Comparison of ENCODE assay signal across 8 cellular contexts in genomic region chr4:37977471-37978452, GRCh38. TPM values are rescaled to one million over a fixed set of nuclear protein-coding genes. Genes with fewer than 3 reads are reported as not detected.
DNase-seq lines count a peak whose midpoint lies in the region; ATAC-seq and TF ChIP-seq lines count a peak whose summit lies in the region.

No MANE protein-coding gene starts in this region.

- peak; percentile 10 for TF ChIP-seq POLR2A in ovary (IDR thresholded peaks at IDR 0.05)

- peak overlapping the region; percentile 47 to 96 (median 90) for H3K27ac Mint-ChIP-seq in CD8-positive, alpha-beta memory T cell
- H3K27ac Mint-ChIP-seq in activated naive CD4-positive, alpha-beta T cell treated with anti-CD3 and anti-CD28 coated beads, Interleukin-2, amount 50 U/mL, for 72 hours = peak overlapping the region; percentile 84 to 85
- peak overlapping the region; percentile 28 for H3K27ac Mint-ChIP-seq in glutamatergic neuron (ENCODE audit: unreplicated experiment)

- H3K27me3 ChIP-seq in CD8-positive, alpha-beta memory T cell (ENCODE audit: insufficient read depth, low read length, poor library complexity, severe bottlenecking) = no peaks in the 10 kb centered on the region
- H3K27me3 ChIP-seq in ovary (no peaks in the 10 kb centered on the region), tibial artery (no peaks in the 10 kb centered on the region)

- CTCF ChIA-PET in CD8-positive, alpha-beta memory T cell (lab: Charles Lee) = interaction anchor here (0.6 to 1.9 kb wide), 12 partner anchors 10 to 376 kb away, joined by 3 to 6 read pairs (median 4); partner anchors contain the start of gene TBC1D1

- peak; percentile 67 to 83 (median 70) for DNase-seq in CD8-positive, alpha-beta memory T cell
- DNase-seq in activated naive CD4-positive, alpha-beta T cell treated with anti-CD3 and anti-CD28 coated beads, Interleukin-2, amount 50 U/mL, for 72 hours (ENCODE audit: low spot score in 2 of 2) = peak; percentile 60 to 77
- DNase-seq in glutamatergic neuron = peak; percentile 63
- peak; percentile 63 to 80 (median 75) for DNase-seq in ovary
- peak; percentile 68 to 85 for DNase-seq in tibial artery

- POLR2A ChIA-PET in CD8-positive, alpha-beta memory T cell (lab: Charles Lee) = no interaction called here

- TF ChIP-seq CTCF in glutamatergic neuron (IDR thresholded peaks at IDR 0.05; ENCODE audit: partially characterized antibody, unreplicated experiment) = peak; percentile 44
- TF ChIP-seq CTCF in ovary (IDR thresholded peaks at IDR 0.05) = peak; percentile 52 to 55 (median 53)
- peak; percentile 66 to 77 for TF ChIP-seq CTCF in tibial artery (IDR thresholded peaks at IDR 0.05)

- peak overlapping the region; percentile 72 for H3K4me3 ChIP-seq in CD8-positive, alpha-beta memory T cell (ENCODE audit: low read length)
- H3K4me3 ChIP-seq in ovary (peak overlapping the region; percentile 55), tibial artery (peak overlapping the region; percentile 82 to 95)

- WGBS in ovary, 3 donors = 4 to 5% (median 4%) methylated on average over 64 to 81 of the region's 81 CpGs

- peak overlapping the region; percentile 84 to 95 (median 87) for H3K4me3 Mint-ChIP-seq in CD8-positive, alpha-beta memory T cell
- peak overlapping the region; percentile 87 for H3K4me3 Mint-ChIP-seq in glutamatergic neuron (ENCODE audit: unreplicated experiment)

- H3K36me3 ChIP-seq in CD8-positive, alpha-beta memory T cell (ENCODE audit: insufficient read depth, low read length) = no peaks in the 10 kb centered on the region
- H3K36me3 ChIP-seq in ovary = no peaks in the 10 kb centered on the region
- no peaks in the 10 kb centered on the region for H3K36me3 ChIP-seq in tibial artery

- no peaks in the 10 kb centered on the region for H3K9me3 ChIP-seq in CD8-positive, alpha-beta memory T cell (ENCODE audit: low read length)
- H3K9me3 ChIP-seq in ovary (no peaks in the 10 kb centered on the region), tibial artery (no peaks in the 10 kb centered on the region)

- H3K27me3 Mint-ChIP-seq in CD8-positive, alpha-beta memory T cell = no peaks in the 10 kb centered on the region
- H3K27me3 Mint-ChIP-seq in glutamatergic neuron (ENCODE audit: unreplicated experiment) = no peaks in the 10 kb centered on the region

- no peaks in the 10 kb centered on the region for H3K36me3 Mint-ChIP-seq in CD8-positive, alpha-beta memory T cell
- no peaks in the 10 kb centered on the region for H3K36me3 Mint-ChIP-seq in activated naive CD4-positive, alpha-beta T cell treated with anti-CD3 and anti-CD28 coated beads, Interleukin-2, amount 50 U/mL, for 72 hours
- no peaks in the 10 kb centered on the region for H3K36me3 Mint-ChIP-seq in glutamatergic neuron (ENCODE audit: unreplicated experiment)

- no peak for TF ChIP-seq EP300 in ovary (IDR thresholded peaks at IDR 0.05)

- H3K27ac ChIP-seq in CD8-positive, alpha-beta memory T cell (ENCODE audit: low read depth, low read length) = peak overlapping the region; percentile 61
- peak overlapping the region; percentile 86 to 92 for H3K27ac ChIP-seq in ovary
- peak overlapping the region; percentile 93 to 97 for H3K27ac ChIP-seq in tibial artery

- peaks cover 17% of the 10 kb centered on the region for H3K4me1 ChIP-seq in CD8-positive, alpha-beta memory T cell (ENCODE audit: insufficient read depth, low read length)
- peaks cover 7% of the 10 kb centered on the region for H3K4me1 ChIP-seq in ovary (ENCODE audit: insufficient read depth)
- peaks cover 0 to 71% (median 28%) of the 10 kb centered on the region in 4 donors for H3K4me1 ChIP-seq in tibial artery

- ATAC-seq in GM19351 (IDR thresholded peaks at IDR 0.05; ENCODE audit: unreplicated experiment) = peak; percentile 73
- ATAC-seq in HG03460 (IDR thresholded peaks at IDR 0.05; ENCODE audit: unreplicated experiment) = peak; percentile 60
- ATAC-seq in SK-N-SH treated with all-trans-retinoic acid at 6 μM for 48 hours = peak; percentile 87
- peak; percentile 59 to 85 for ATAC-seq in activated naive CD4-positive, alpha-beta T cell treated with anti-CD3 and anti-CD28 coated beads, Interleukin-2, amount 50 U/mL, for 72 hours

- intact Hi-C loops in ovary (cut with DNase I) (loop anchor here in 3 of 4 donors (2.0 to 10.0 kb wide), 3 partner anchors 57 to 153 kb away; partner anchors contain the start of genes PGM2 (in 2 of the 3) and TBC1D1 (in 1 of the 3)), tibial artery (cut with DNase I; ENCODE audit: low total_unique reads) (loop anchor here (2.0 to 10.0 kb wide), 2 partner anchors 87 to 153 kb away; partner anchors contain the start of genes PGM2 and TBC1D1)

- H3K9me3 Mint-ChIP-seq in CD8-positive, alpha-beta memory T cell = no peaks in the 10 kb centered on the region
- no peaks in the 10 kb centered on the region for H3K9me3 Mint-ChIP-seq in activated naive CD4-positive, alpha-beta T cell treated with anti-CD3 and anti-CD28 coated beads, Interleukin-2, amount 50 U/mL, for 72 hours
- H3K9me3 Mint-ChIP-seq in glutamatergic neuron (ENCODE audit: unreplicated experiment) = no peaks in the 10 kb centered on the region

- peaks cover 32 to 47% (median 40%) of the 10 kb centered on the region in 3 donors for H3K4me1 Mint-ChIP-seq in CD8-positive, alpha-beta memory T cell
- no peaks in the 10 kb centered on the region for H3K4me1 Mint-ChIP-seq in glutamatergic neuron (ENCODE audit: low read depth, unreplicated experiment)

TF ChIP-seq in SK-N-SH treated with all-trans-retinoic acid at 6 μM for 48 hours, 23 proteins besides CTCF, POLR2A, EP300 and RAD21 (continues in another document):
- no peak for TF ChIP-seq GLIS3 (CRISPR knock-in tag; IDR thresholded peaks at IDR 0.05)
- no peak for TF ChIP-seq CSDC2 (CRISPR knock-in tag; IDR thresholded peaks at IDR 0.05)
- TF ChIP-seq, protein P1, sequence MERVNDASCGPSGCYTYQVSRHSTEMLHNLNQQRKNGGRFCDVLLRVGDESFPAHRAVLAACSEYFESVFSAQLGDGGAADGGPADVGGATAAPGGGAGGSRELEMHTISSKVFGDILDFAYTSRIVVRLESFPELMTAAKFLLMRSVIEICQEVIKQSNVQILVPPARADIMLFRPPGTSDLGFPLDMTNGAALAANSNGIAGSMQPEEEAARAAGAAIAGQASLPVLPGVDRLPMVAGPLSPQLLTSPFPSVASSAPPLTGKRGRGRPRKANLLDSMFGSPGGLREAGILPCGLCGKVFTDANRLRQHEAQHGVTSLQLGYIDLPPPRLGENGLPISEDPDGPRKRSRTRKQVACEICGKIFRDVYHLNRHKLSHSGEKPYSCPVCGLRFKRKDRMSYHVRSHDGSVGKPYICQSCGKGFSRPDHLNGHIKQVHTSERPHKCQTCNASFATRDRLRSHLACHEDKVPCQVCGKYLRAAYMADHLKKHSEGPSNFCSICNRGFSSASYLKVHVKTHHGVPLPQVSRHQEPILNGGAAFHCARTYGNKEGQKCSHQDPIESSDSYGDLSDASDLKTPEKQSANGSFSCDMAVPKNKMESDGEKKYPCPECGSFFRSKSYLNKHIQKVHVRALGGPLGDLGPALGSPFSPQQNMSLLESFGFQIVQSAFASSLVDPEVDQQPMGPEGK (CRISPR knock-in tag; IDR thresholded peaks at IDR 0.05; ENCODE audit: borderline replicate concordance) = no peak
- TF ChIP-seq, protein P2, sequence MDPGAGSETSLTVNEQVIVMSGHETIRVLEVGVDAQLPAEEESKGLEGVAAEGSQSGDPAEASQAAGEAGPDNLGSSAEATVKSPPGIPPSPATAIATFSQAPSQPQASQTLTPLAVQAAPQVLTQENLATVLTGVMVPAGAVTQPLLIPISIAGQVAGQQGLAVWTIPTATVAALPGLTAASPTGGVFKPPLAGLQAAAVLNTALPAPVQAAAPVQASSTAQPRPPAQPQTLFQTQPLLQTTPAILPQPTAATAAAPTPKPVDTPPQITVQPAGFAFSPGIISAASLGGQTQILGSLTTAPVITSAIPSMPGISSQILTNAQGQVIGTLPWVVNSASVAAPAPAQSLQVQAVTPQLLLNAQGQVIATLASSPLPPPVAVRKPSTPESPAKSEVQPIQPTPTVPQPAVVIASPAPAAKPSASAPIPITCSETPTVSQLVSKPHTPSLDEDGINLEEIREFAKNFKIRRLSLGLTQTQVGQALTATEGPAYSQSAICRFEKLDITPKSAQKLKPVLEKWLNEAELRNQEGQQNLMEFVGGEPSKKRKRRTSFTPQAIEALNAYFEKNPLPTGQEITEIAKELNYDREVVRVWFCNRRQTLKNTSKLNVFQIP (CRISPR knock-in tag; IDR thresholded peaks at IDR 0.05; ENCODE audit: borderline replicate concordance, low read depth) = no peak
- TF ChIP-seq CREB5 (CRISPR knock-in tag; IDR thresholded peaks at IDR 0.05; ENCODE audit: low read depth) = no peak
- TF ChIP-seq PPARA (CRISPR knock-in tag; IDR thresholded peaks at IDR 0.05; ENCODE audit: borderline replicate concordance) = no peak
- no peak for TF ChIP-seq TOX (CRISPR knock-in tag; IDR thresholded peaks at IDR 0.05; ENCODE audit: borderline replicate concordance)

RNA-seq across cellular contexts. Expression of gene PTTG2, which starts 17.6 kb away (rescaled TPM):
- total RNA-seq in CD8-positive, alpha-beta memory T cell = under 1 TPM in 1 of 2 experiments, not detected in 1; 0.55 TPM
- not detected for polyA plus RNA-seq in CD8-positive, alpha-beta memory T cell
- total RNA-seq in activated naive CD4-positive, alpha-beta T cell treated with anti-CD3 and anti-CD28 coated beads, Interleukin-2, amount 50 U/mL, for 72 hours = under 1 TPM; 0.59 to 0.78 TPM
- total RNA-seq in glutamatergic neuron (ENCODE audit: unreplicated experiment) = not detected
- total RNA-seq in ovary = 1 to 10 TPM in 1 of 7 donors, under 1 TPM in 5, not detected in 1; 0.31 to 2.3 (median 0.77) TPM
- under 1 TPM; 0.13 to 0.32 TPM for polyA plus RNA-seq in ovary

Comparison
In these comparisons a context has a peak if more than half of its experiments do, and no peak if none do; other contexts are left out.
1. Peak in every context shown above with its lines: DNase-seq, ATAC-seq, H3K4me3 ChIP-seq and H3K27ac ChIP-seq.
2. H3K27ac Mint-ChIP-seq: peak in every context shown above with its lines; median percentile 90 in CD8-positive, alpha-beta memory T cell; 84 in activated naive CD4-positive, alpha-beta T cell treated with anti-CD3 and anti-CD28 coated beads, Interleukin-2, amount 50 U/mL, for 72 hours; 28 in glutamatergic neuron.